8 cellular contexts compared by ENCODE assay signal in genomic region chr5:140113180-140113698, GRCh38. TPM values are rescaled to one million over a fixed set of nuclear protein-coding genes. Genes with fewer than 3 reads are reported as not detected.
DNase-seq lines count a peak whose midpoint lies in the region; ATAC-seq, FAIRE-seq and TF ChIP-seq lines count a peak whose summit lies in the region.

No MANE protein-coding gene starts in this region.

- 3% methylated on average over 5 of the region's 28 CpGs; no CpG with 5 or more reads in 1 of the 2 experiments for WGBS in H1 (ENCODE audit: extremely low coverage in 1 of 2, insufficient coverage in 1 of 2, insufficient read length in 1 of 2, insufficient replicate concordance in 2 of 2, low coverage in 1 of 2, low lambda C conversion rate in 2 of 2, missing lambda C conversion rate in 1 of 2), 2 experiments
- 2% methylated on average over 28 of the region's 28 CpGs for WGBS in urinary bladder

- POLR2A ChIA-PET in A673 (lab: Charles Lee; ENCODE audit: low non-redundant PET) = no interaction called here
- POLR2A ChIA-PET in H1 (lab: Charles Lee; ENCODE audit: partially characterized antibody) = interaction anchor here (1.0 to 2.2 kb wide), 3 partner anchors 14 to 56 kb away, joined by 3 to 11 read pairs (median 5); no protein-coding TSS in a partner anchor

- peak overlapping the region; percentile 40; the same call in 1 of the 2 replicates for H2BK15ac ChIP-seq in H1 (ENCODE audit: low read length)

- DNase-seq in A673 (ENCODE audit: low spot score) = no peak
- peak in 1 of 2 experiments; percentile 75 for DNase-seq in H1 (ENCODE audit: low read depth in 1 of 2, low spot score in 2 of 2)
- no peak for DNase-seq in OCI-M2 (lab: John Stamatoyannopoulos, UW; ENCODE audit: unreplicated experiment)
- no peak for DNase-seq in kidney glomerular epithelial cell (lab: John Stamatoyannopoulos, UW)

- H3K56ac ChIP-seq in H1 (replicated peaks; ENCODE audit: insufficient read length, low read depth, low read length) = no peak overlapping the region

- no peak overlapping the region for H3K23ac ChIP-seq in H1 (ENCODE audit: insufficient read length)

- peak overlapping the region; percentile 51 for H3K18ac ChIP-seq in H1 (ENCODE audit: extremely low read depth, low read length)

- TF ChIP-seq CTCF in A673 (conservative IDR thresholded peaks at IDR 0.05; ENCODE audit: low read depth, low read length) (no peak), WI38 (IDR thresholded peaks at IDR 0.05; ENCODE audit: low read depth, low read length) (no peak), H1 (IDR thresholded peaks at IDR 0.05; ENCODE audit: control extremely low read depth in 1 of 3, insufficient read depth in 1 of 3, low read depth in 1 of 3, low read length in 3 of 3) (no peak)

- peak overlapping the region; percentile 45 for H4K8ac ChIP-seq in H1 (ENCODE audit: extremely low read depth, insufficient read depth, low read length)

- no peak overlapping the region for H2BK5ac ChIP-seq in H1 (ENCODE audit: low read depth, low read length)

- CTCF ChIA-PET in A673 (lab: Charles Lee) = no interaction called here
- CTCF ChIA-PET in H1 (lab: Charles Lee; ENCODE audit: partially characterized antibody) = interaction anchor here (0.6 to 7.9 kb wide), 6 partner anchors 13 to 722 kb away, joined by 3 to 91 read pairs (median 4); no protein-coding TSS in a partner anchor

- BruUV-seq in A673 (replicated peaks; lab: Mats Ljungman, UMichigan) = no TSS peak

- TF ChIP-seq POLR2A in H1 (IDR thresholded peaks at IDR 0.05; ENCODE audit: control extremely low read depth in 1 of 2, low read depth in 2 of 2, low read length in 2 of 2) = no peak

- H3K4me3 ChIP-seq in A673 (ENCODE audit: low read depth, low read length, poor library complexity, severe bottlenecking) (peak overlapping the region; percentile 73), WI38 (ENCODE audit: low read depth, low read length) (peak overlapping the region; percentile 79), H1 (ENCODE audit: extremely low read depth in 1 of 4, insufficient read depth in 2 of 4, low read depth in 3 of 4, low read length in 4 of 4) (peak overlapping the region; percentile 53 to 85 (median 76)), mucosa of stomach (ENCODE audit: low read length) (peak overlapping the region; percentile 70), urinary bladder (ENCODE audit: low read depth, low read length) (peak overlapping the region; percentile 95)

- H3K4me1 ChIP-seq in A673 (ENCODE audit: insufficient read depth, low read length, poor library complexity, severe bottlenecking) (peaks cover 43% of the 10 kb centered on the region), H1 (replicated peaks in 1 of 4; ENCODE audit: control insufficient read depth in 3 of 4, insufficient read depth in 4 of 4, low read length in 3 of 4) (peaks cover 6 to 20% (median 9%) of the 10 kb centered on the region in 4 experiments), mucosa of stomach (ENCODE audit: control insufficient read depth, insufficient read depth, low read length) (peaks cover 39% of the 10 kb centered on the region), urinary bladder (ENCODE audit: insufficient read depth) (no peaks in the 10 kb centered on the region)

- no peak overlapping the region for H2BK20ac ChIP-seq in H1 (ENCODE audit: low read length)

- no peak for FAIRE-seq in H1 (lab: Jason Lieb, UNC)

- peak; percentile 5 for ATAC-seq in GM21723 (IDR thresholded peaks at IDR 0.05; ENCODE audit: unreplicated experiment)

- H4K91ac ChIP-seq in H1 (replicated peaks; ENCODE audit: insufficient read length, low read length) = no peak overlapping the region

- no peak overlapping the region for H2AK5ac ChIP-seq in H1 (ENCODE audit: low read depth, low read length)

- H3K23me2 ChIP-seq in H1 (ENCODE audit: low read depth, low read length) = peaks cover 16% of the 10 kb centered on the region

- intact Hi-C loops in A673 (cut with micrococcal nuclease; ENCODE audit: unreplicated experiment) = no loop called here

- H3K4ac ChIP-seq in H1 (replicated peaks; ENCODE audit: insufficient read length, low read depth, low read length) = no peak overlapping the region

- peak overlapping the region; percentile 6; the same call in 1 of the 2 replicates for H2AFZ ChIP-seq in H1 (ENCODE audit: low read length)

- H3K36me3 ChIP-seq in A673 (ENCODE audit: insufficient read depth, low read length, poor library complexity, severe bottlenecking) (no peaks in the 10 kb centered on the region), H1 (ENCODE audit: control insufficient read depth in 2 of 4, insufficient read depth in 4 of 4, low read length in 3 of 4) (no peaks in the 10 kb centered on the region), mucosa of stomach (ENCODE audit: control insufficient read depth, insufficient read depth, low read length) (no peaks in the 10 kb centered on the region), urinary bladder (ENCODE audit: insufficient read depth) (no peaks in the 10 kb centered on the region)

- TF ChIP-seq EP300 in H1 (IDR thresholded peaks at IDR 0.05; ENCODE audit: borderline replicate concordance in 1 of 2, low read depth in 2 of 2, low read length in 2 of 2) = no peak

- H3K9ac ChIP-seq in H1 (replicated peaks in 1 of 4; ENCODE audit: extremely low read depth in 1 of 4, low read depth in 3 of 4, low read length in 3 of 4) (peak overlapping the region in 2 of 4 experiments; percentile 2 to 42; a peak in 1 of 7 replicates), mucosa of stomach (ENCODE audit: low read length) (peak overlapping the region; percentile 82)

- no peak overlapping the region for H2BK120ac ChIP-seq in H1 (replicated peaks; ENCODE audit: low read depth, low read length)

- H4K5ac ChIP-seq in H1 (ENCODE audit: insufficient read length, low read depth, low read length) = peak overlapping the region; percentile 42

- H3K27me3 ChIP-seq in A673 (replicated peaks; ENCODE audit: insufficient read depth, low read depth, low read length, poor library complexity) (no peaks in the 10 kb centered on the region), H1 (replicated peaks in 1 of 4; ENCODE audit: control insufficient read depth in 3 of 4, extremely low read depth in 1 of 4, insufficient read depth in 3 of 4, low read length in 3 of 4) (peaks cover 32 to 76% (median 58%) of the 10 kb centered on the region in 4 experiments), mucosa of stomach (ENCODE audit: control insufficient read depth, insufficient read depth, low read length) (peaks cover 13% of the 10 kb centered on the region)

- peaks cover 9 to 26% of the 10 kb centered on the region in 2 experiments for H4K20me1 ChIP-seq in H1 (replicated peaks in 1 of 2; ENCODE audit: control insufficient read depth in 1 of 2, insufficient read depth in 2 of 2, low read length in 2 of 2)

- no peaks in the 10 kb centered on the region for H3K79me1 ChIP-seq in H1 (ENCODE audit: low read depth, low read length)

- H3K27ac ChIP-seq in A673 (ENCODE audit: low read depth, low read length, poor library complexity, severe bottlenecking) (peak overlapping the region; percentile 87), H1 (ENCODE audit: low read depth, low read length) (no peak overlapping the region), urinary bladder (ENCODE audit: low read depth) (peak overlapping the region; percentile 97)

- no peaks in the 10 kb centered on the region for H3K79me2 ChIP-seq in H1 (ENCODE audit: control insufficient read depth in 1 of 2, insufficient read depth in 2 of 2, low read length in 2 of 2)

- H3K4me2 ChIP-seq in H1 (ENCODE audit: insufficient read depth in 1 of 2, low read depth in 2 of 2, low read length in 2 of 2) = peak overlapping the region; percentile 98

- H2BK12ac ChIP-seq in H1 (ENCODE audit: low read depth, low read length) = peak overlapping the region; percentile 75; the same call in 1 of the 2 replicates

- H3K9me3 ChIP-seq in A673 (ENCODE audit: low read depth, low read length, poor library complexity, severe bottlenecking) (no peaks in the 10 kb centered on the region), H1 (ENCODE audit: insufficient read depth in 2 of 2, low read depth in 1 of 2, low read length in 1 of 2) (no peaks in the 10 kb centered on the region), mucosa of stomach (ENCODE audit: control insufficient read depth, low read length) (no peaks in the 10 kb centered on the region)

- no peak for TF ChIP-seq RAD21 in H1 (IDR thresholded peaks at IDR 0.05 in 1 of 2, conservative IDR thresholded peaks at IDR 0.05 in 1 of 2; ENCODE audit: low read depth in 2 of 2, low read length in 2 of 2)

- H3K14ac ChIP-seq in H1 (ENCODE audit: insufficient read length) = no peak overlapping the region

TF ChIP-seq in H1, 55 proteins besides CTCF, POLR2A, EP300 and RAD21 (continues in another document):
- TF ChIP-seq CREB1 (IDR thresholded peaks at IDR 0.05) = no peak
- TF ChIP-seq SIN3A (conservative IDR thresholded peaks at IDR 0.05 in 1 of 2, IDR thresholded peaks at IDR 0.05 in 1 of 2; ENCODE audit: low read depth in 1 of 2, low read length in 2 of 2) = peak in 1 of 2 experiments; percentile 35; a peak in 2 of 4 replicates
- TF ChIP-seq HDAC2 (IDR thresholded peaks at IDR 0.05; ENCODE audit: borderline replicate concordance in 1 of 2, low read depth in 2 of 2, low read length in 2 of 2) = no peak
- TF ChIP-seq CHD1 (IDR thresholded peaks at IDR 0.05; ENCODE audit: low read depth, low read length) = no peak
- no peak for TF ChIP-seq POU5F1 (IDR thresholded peaks at IDR 0.05; ENCODE audit: low read depth, low read length)

RNA-seq across cellular contexts. Expression of gene PURA, which starts 0.7 kb away (rescaled TPM):
- total RNA-seq in A673 (2021) (9.5 and 12.3 TPM in 2 replicates), urinary bladder (34.5 TPM)
- 2.1 and 2.3 TPM in 2 replicates for total RNA-seq in H1 (2021; fragmentation: NEBNext Ultra II Directional; extraction: Animal tissue kit (Norgen Biotek cat#: 25700))
- polyA plus RNA-seq in H1 (2011; rRNA removed) (0.58 and 0.98 TPM in 2 replicates), urinary bladder (9.6 TPM)
- 0.81 TPM for polyA plus RNA-seq in H1 (2011; cell fraction: cytosol; rRNA removed)
- polyA plus RNA-seq in H1 (2011; cell fraction: nucleus; rRNA removed) = 0.78 TPM
- polyA plus RNA-seq in H1 (2012, experiment 1 of 2) = 0.81 to 1.4 TPM (median 1.2 TPM) in 4 replicates
- 0.38 TPM for polyA plus RNA-seq in H1 (2012, experiment 2 of 2)
- 1.3 TPM for polyA plus RNA-seq in H1 (2013, experiment 1 of 2)
- 1.1 TPM for polyA plus RNA-seq in H1 (2013, experiment 2 of 2)
- 0.76 and 1.1 TPM in 2 replicates for polyA minus RNA-seq in H1 (2011; rRNA and poly(A)+ RNA removed)
- polyA minus RNA-seq in H1 (2011; cell fraction: cytosol; rRNA and poly(A)+ RNA removed) = 0.59 TPM
- 2.8 TPM for polyA minus RNA-seq in H1 (2011; cell fraction: nucleus; rRNA and poly(A)+ RNA removed)

RNA-seq across cellular contexts. Expression of gene IGIP, which starts 12.5 kb away (rescaled TPM):
- total RNA-seq in A673 (2021) (2.5 and 2.7 TPM in 2 replicates), urinary bladder (25.0 TPM)
- 0.33 and 0.69 TPM in 2 replicates for total RNA-seq in H1 (2021; fragmentation: NEBNext Ultra II Directional; extraction: Animal tissue kit (Norgen Biotek cat#: 25700))
- polyA plus RNA-seq in H1 (2011; rRNA removed) (0.14 and 0.32 TPM in 2 replicates), urinary bladder (9.0 TPM)
- 0.22 TPM for polyA plus RNA-seq in H1 (2011; cell fraction: cytosol; rRNA removed)
- polyA plus RNA-seq in H1 (2011; cell fraction: nucleus; rRNA removed) = 0.19 TPM
- polyA plus RNA-seq in H1 (2012, experiment 1 of 2) = 0.36 to 0.56 TPM (median 0.50 TPM) in 4 replicates
- not detected for polyA plus RNA-seq in H1 (2012, experiment 2 of 2)
- 0.28 TPM for polyA plus RNA-seq in H1 (2013, experiment 1 of 2)
- 0.18 TPM for polyA plus RNA-seq in H1 (2013, experiment 2 of 2)
- 0.38 and 0.54 TPM in 2 replicates for polyA minus RNA-seq in H1 (2011; rRNA and poly(A)+ RNA removed)
- polyA minus RNA-seq in H1 (2011; cell fraction: cytosol; rRNA and poly(A)+ RNA removed) = not detected
- 0.60 TPM for polyA minus RNA-seq in H1 (2011; cell fraction: nucleus; rRNA and poly(A)+ RNA removed)
